7 cellular contexts compared by ENCODE assay signal in genomic region chr9:125889122-125889523, GRCh38.
DNase-seq lines count a peak whose midpoint lies in the region; ATAC-seq and TF ChIP-seq lines count a peak whose summit lies in the region.

No MANE protein-coding gene starts in this region.

- H3K4me1 Mint-ChIP-seq in activated naive CD8-positive, alpha-beta T cell treated with anti-CD3 and anti-CD28 coated beads, Interleukin-2, amount 10 ng/mL, durations not matched to agents 7 days and 5 days, result peaks cover 4% of the 10 kb centered on the region

- POLR2A ChIA-PET in activated naive CD8-positive, alpha-beta T cell treated with anti-CD3 and anti-CD28 coated beads, Interleukin-2, amount 10 ng/mL, durations not matched to agents 7 days and 5 days (lab: Charles Lee), result no interaction called here

- peak; percentile 9 for DNase-seq in GM10266 (ENCODE audit: extremely low spot score)
- DNase-seq in activated naive CD8-positive, alpha-beta T cell treated with anti-CD3 and anti-CD28 coated beads, Interleukin-2, amount 10 ng/mL, durations not matched to agents 7 days and 5 days, result peak; percentile 24
- peak; percentile 18 for DNase-seq in hepatocyte (ENCODE audit: low spot score)
- DNase-seq in retina, result peak; percentile 82
- no peak for DNase-seq in SIG-M5 treated with dmso at 0.1 percent for 504 hours (lab: John Stamatoyannopoulos, UW; ENCODE audit: unreplicated experiment)
- no peak for DNase-seq in effector CD8-positive, alpha-beta T cell (lab: John Stamatoyannopoulos, UW)

- H4K20me1 ChIP-seq in hepatocyte (ENCODE audit: insufficient read depth, poor library complexity, severe bottlenecking), result no peaks in the 10 kb centered on the region

- peaks cover 1% of the 10 kb centered on the region for H3K36me3 Mint-ChIP-seq in activated naive CD8-positive, alpha-beta T cell treated with anti-CD3 and anti-CD28 coated beads, Interleukin-2, amount 10 ng/mL, durations not matched to agents 7 days and 5 days

- TF ChIP-seq CTCF in GM10266 (IDR thresholded peaks at IDR 0.05; ENCODE audit: control insufficient read depth, insufficient read depth, low read depth, missing control alignments), result no peak
- no peak for TF ChIP-seq CTCF in hepatocyte (IDR thresholded peaks at IDR 0.05; ENCODE audit: poor library complexity)

- H3K27me3 ChIP-seq in hepatocyte, result peaks cover 6% of the 10 kb centered on the region

- peak overlapping the region; percentile 25 for H3K27ac ChIP-seq in hepatocyte

- WGBS in hepatocyte (ENCODE audit: low lambda C conversion rate, missing lambda C conversion rate), result 22% methylated on average over 22 of the region's 22 CpGs

- peaks cover 49% of the 10 kb centered on the region for H3K27me3 Mint-ChIP-seq in activated naive CD8-positive, alpha-beta T cell treated with anti-CD3 and anti-CD28 coated beads, Interleukin-2, amount 10 ng/mL, durations not matched to agents 7 days and 5 days

- peaks cover 13% of the 10 kb centered on the region for H3K79me2 ChIP-seq in hepatocyte

- H3K9me2 ChIP-seq in hepatocyte (replicated peaks; ENCODE audit: insufficient read depth), result no peaks in the 10 kb centered on the region

- peak overlapping the region; percentile 63 for H3K4me3 Mint-ChIP-seq in activated naive CD8-positive, alpha-beta T cell treated with anti-CD3 and anti-CD28 coated beads, Interleukin-2, amount 10 ng/mL, durations not matched to agents 7 days and 5 days

- peak overlapping the region; percentile 79 for H2AFZ ChIP-seq in hepatocyte

- H3K4me3 ChIP-seq in hepatocyte, result peak overlapping the region; percentile 63

- peaks cover 17% of the 10 kb centered on the region for H3K4me1 ChIP-seq in hepatocyte (ENCODE audit: insufficient read depth)

- H3K9me3 Mint-ChIP-seq in activated naive CD8-positive, alpha-beta T cell treated with anti-CD3 and anti-CD28 coated beads, Interleukin-2, amount 10 ng/mL, durations not matched to agents 7 days and 5 days, result no peaks in the 10 kb centered on the region

- peak; percentile 31 for ATAC-seq in HG03442 (IDR thresholded peaks at IDR 0.05; ENCODE audit: unreplicated experiment)
- no peak for ATAC-seq in activated naive CD8-positive, alpha-beta T cell treated with anti-CD3 and anti-CD28 coated beads, Interleukin-2, amount 10 ng/mL, durations not matched to agents 7 days and 5 days (ENCODE audit: low read depth)

- H3K9me3 ChIP-seq in hepatocyte (ENCODE audit: low read depth), result no peaks in the 10 kb centered on the region

- H3K4me2 ChIP-seq in hepatocyte, result peak overlapping the region; percentile 92

- no peaks in the 10 kb centered on the region for H3K36me3 ChIP-seq in hepatocyte (replicated peaks; ENCODE audit: insufficient read depth, low read depth)

- H3K27ac Mint-ChIP-seq in activated naive CD8-positive, alpha-beta T cell treated with anti-CD3 and anti-CD28 coated beads, Interleukin-2, amount 10 ng/mL, durations not matched to agents 7 days and 5 days, result no peak overlapping the region

Comparison
In these comparisons a context has a peak if more than half of its experiments do, and no peak if none do; other contexts are left out.
1. DNase-seq: peak in GM10266 (single experiment), activated naive CD8-positive, alpha-beta T cell treated with anti-CD3 and anti-CD28 coated beads, Interleukin-2, amount 10 ng/mL, durations not matched to agents 7 days and 5 days (single experiment), hepatocyte (single experiment) and retina (single experiment); none in SIG-M5 treated with dmso at 0.1 percent for 504 hours (single experiment) and effector CD8-positive, alpha-beta T cell (single experiment).